In genomic region chr4:15976456-15977096, GRCh38 we compare ENCODE assay signal across 1 cellular context.
A peak's percentile ranks its signal among the peaks of the same experiment; 100 is the strongest.
TF ChIP-seq lines count a peak whose summit lies in the region.

No MANE protein-coding gene starts in this region.

TF ChIP-seq in H1, 55 proteins besides CTCF, POLR2A, EP300 and RAD21:
- TF ChIP-seq CHD7 (IDR thresholded peaks at IDR 0.05; ENCODE audit: insufficient replicate concordance, low read length) (no peak), MAX (IDR thresholded peaks at IDR 0.05) (peak; percentile 47; the same call in 1 of the 2 replicates), SIN3A (conservative IDR thresholded peaks at IDR 0.05 in 1 of 2, IDR thresholded peaks at IDR 0.05 in 1 of 2; ENCODE audit: low read depth in 1 of 2, low read length in 2 of 2) (peak; percentile 54 to 80; a peak in 1 of 4 replicates), SAP30 (IDR thresholded peaks at IDR 0.05; ENCODE audit: insufficient read depth, insufficient replicate concordance, low read length) (peak; percentile 56)
